In genomic region chr5:77963795-77964194, GRCh38 we compare ENCODE assay signal across 26 cellular contexts.
"Had no signal": no experiment of that assay in that cellular context is flagged by ENCODE, and none has a peak within 500 bp of the region (broad histone marks: within the 10 kb centered on the region; RNA-seq: fewer than 3 reads in every experiment).

No MANE protein-coding gene starts in this region.

- DNase-seq: stimulated activated CD4-positive, alpha-beta T cell treated with anti-CD3 and anti-CD28 coated beads, Interleukin-2, amount 100 ng/mL, for 48 hours; stimulated activated CD4-positive, alpha-beta T cell treated with anti-CD3 and anti-CD28 coated beads, Interleukin-4, amount 100 ng/mL, for 1 hour; stimulated activated CD4-positive, alpha-beta T cell treated with anti-CD3 and anti-CD28 coated beads, Interleukin-4, amount 100 ng/mL, for 24 hours; stimulated activated CD4-positive, alpha-beta T cell treated with anti-CD3 and anti-CD28 coated beads, Interleukin-4, amount 100 ng/mL, for 4 hours; stimulated activated CD8-positive, alpha-beta memory T cell treated with anti-CD3 and anti-CD28 coated beads, Interleukin-4, amount 100 ng/mL, for 48 hours; stimulated activated naive B cell treated with anti-CD40 and anti-IgM and Interleukin-4, amounts not matched to agents 10 μg/mL and 1 μg/mL and 100 μg/mL, for 72 hours; stimulated activated naive CD4-positive, alpha-beta T cell; stimulated activated naive CD4-positive, alpha-beta T cell treated with Interleukin-2 at 50 U/mL for 16 hours; stimulated activated naive CD8-positive, alpha-beta T cell treated with anti-CD3 and anti-CD28 coated beads, Interleukin-15, amount 100 ng/mL, for 72 hours; stimulated activated naive CD8-positive, alpha-beta T cell treated with anti-CD3 and anti-CD28 coated beads, Interleukin-15, Interleukin-2, amounts not matched to agents 100 U/mL and 50 U/mL, for 24 hours; stomach; substantia nigra; testis; thyroid gland; tibial artery; transverse colon; trophoblast cell; upper lobe of left lung; upper lobe of right lung; uterus had no signal

- H3K27ac ChIP-seq: stomach, suprapubic skin, testis, thoracic aorta, thyroid gland, tibial artery, tibial nerve, transverse colon, upper lobe of left lung, upper lobe of right lung, uterus, vagina had no signal

- H3K4me1 ChIP-seq: stomach, suprapubic skin, testis, thyroid gland, tibial artery, tibial nerve, transverse colon, upper lobe of left lung, upper lobe of right lung, uterus, vagina had no signal

- H3K27me3 ChIP-seq: testis had no signal

- ATAC-seq: stimulated activated effector memory CD8-positive, alpha-beta T cell treated with anti-CD3 and anti-CD28 coated beads, Interleukin-12 subunit alpha, Interleukin-12 subunit beta, amount 100 ng/mL, for 72 hours; stimulated activated memory B cell treated with anti-CD40 and anti-IgM and Interleukin-4, amounts not matched to agents 10 μg/mL and 1 μg/mL and 100 μg/mL, for 72 hours; stimulated activated naive B cell treated with anti-CD40 and anti-IgM and Interleukin-4, amounts not matched to agents 10 μg/mL and 1 μg/mL and 100 μg/mL, for 72 hours; stimulated activated naive CD8-positive, alpha-beta T cell treated with anti-CD3 and anti-CD28 coated beads, Interleukin-15, amount 100 ng/mL, for 72 hours; stimulated activated naive CD8-positive, alpha-beta T cell treated with anti-CD3 and anti-CD28 coated beads, Interleukin-15, Interleukin-2, amounts not matched to agents 100 U/mL and 50 U/mL, for 24 hours; upper lobe of right lung had no signal

- H3K9me3 ChIP-seq: stomach, suprapubic skin, testis, thoracic aorta, thyroid gland, tibial artery, tibial nerve, transverse colon, upper lobe of left lung, upper lobe of right lung, uterus, vagina had no signal

- H3K4me3 ChIP-seq: stomach, suprapubic skin, testis, thoracic aorta, thyroid gland, tibial artery, tibial nerve, transverse colon, upper lobe of left lung, upper lobe of right lung, uterus, vagina had no signal

- H3K36me3 ChIP-seq: stomach, suprapubic skin, thoracic aorta, thyroid gland, tibial artery, tibial nerve, transverse colon, upper lobe of left lung, upper lobe of right lung, uterus, vagina had no signal
